In the genomic region with DNA sequence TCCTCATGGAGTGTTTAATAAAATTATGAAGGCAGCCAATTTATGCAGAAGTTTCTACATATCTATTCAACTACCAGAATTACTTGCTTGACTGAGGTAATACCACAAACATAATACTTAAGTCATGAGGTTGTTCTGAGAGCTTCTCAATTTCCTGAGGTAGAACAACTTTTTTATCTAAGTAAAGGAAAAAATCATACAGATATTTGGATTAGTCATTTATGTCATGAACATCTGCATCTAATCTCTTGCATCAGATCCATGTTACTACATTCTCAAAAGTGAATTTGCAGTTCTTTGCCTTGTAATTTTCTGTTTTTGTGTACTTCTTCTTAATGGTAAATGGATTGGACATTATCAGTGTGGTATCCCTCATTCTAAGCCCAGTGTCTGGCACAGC, we compare ENCODE assay signal across 25 cellular contexts.
DNase-seq lines count a peak whose midpoint lies in the region; ATAC-seq and TF ChIP-seq lines count a peak whose summit lies in the region.
"Had no signal": no experiment of that assay in that cellular context is flagged by ENCODE, and none has a peak within 500 bp of the region (broad histone marks: within the 10 kb centered on the region; RNA-seq: fewer than 3 reads in every experiment).

No MANE protein-coding gene starts in this region.

- no peaks in the 10 kb centered on the region for H3K9me3 ChIP-seq in mesenchymal stem cell (ENCODE audit: control insufficient read depth, low read length)
- H3K9me3 ChIP-seq: breast epithelium, gastrocnemius medialis, SJCRH30, upper lobe of right lung had no signal

- H3K4me3 ChIP-seq in choroid plexus epithelial cell (ENCODE audit: low read depth, low read length) (no peak overlapping the region), mesenchymal stem cell (ENCODE audit: insufficient read depth in 1 of 2, low read depth in 1 of 2, low read length in 2 of 2) (no peak overlapping the region), coronary artery (no peak overlapping the region)
- H3K4me3 ChIP-seq: breast epithelium, gastrocnemius medialis, GM23338, hepatocyte, SJCRH30, upper lobe of right lung had no signal

- H4K8ac ChIP-seq in mesenchymal stem cell (ENCODE audit: low read length): no peak overlapping the region

- no peak overlapping the region for H3K4me2 ChIP-seq in mesenchymal stem cell (ENCODE audit: low read length, poor library complexity, severe bottlenecking)
- H3K4me2 ChIP-seq: GM23338, hepatocyte had no signal

- no peak for ATAC-seq in GM19023 (IDR thresholded peaks at IDR 0.05; ENCODE audit: unreplicated experiment)
- ATAC-seq: activated naive CD8-positive, alpha-beta T cell treated with anti-CD3 and anti-CD28 coated beads, Interleukin-2, amount 50 U/mL, for 24 hours; gastrocnemius medialis; GM23338; left lobe of liver; naive thymus-derived CD4-positive, alpha-beta T cell; Panc1; upper lobe of right lung had no signal

- H3K14ac ChIP-seq in mesenchymal stem cell (ENCODE audit: low read length in 2 of 2): no peak overlapping the region

- H2AFZ ChIP-seq in mesenchymal stem cell (ENCODE audit: low read depth, low read length): no peak overlapping the region
- H2AFZ ChIP-seq: GM23338, hepatocyte had no signal

- H4K91ac ChIP-seq in mesenchymal stem cell (ENCODE audit: low read length): no peak overlapping the region

- no peaks in the 10 kb centered on the region for H3K4me1 ChIP-seq in mesenchymal stem cell (ENCODE audit: control insufficient read depth, insufficient read depth, low read depth, low read length)
- H3K4me1 ChIP-seq: breast epithelium, gastrocnemius medialis, SJCRH30, upper lobe of right lung had no signal

- H3K27ac ChIP-seq in mesenchymal stem cell (ENCODE audit: low read length, poor library complexity, severe bottlenecking): no peak overlapping the region
- H3K27ac ChIP-seq in coronary artery: no peak overlapping the region
- H3K27ac ChIP-seq: breast epithelium, gastrocnemius medialis, hepatocyte, SJCRH30, upper lobe of right lung had no signal

- H3K23ac ChIP-seq in mesenchymal stem cell (ENCODE audit: low read length in 2 of 2): no peak overlapping the region

- TF ChIP-seq CTCF in AG09319 (IDR thresholded peaks at IDR 0.05; ENCODE audit: low read depth, low read length): no peak
- TF ChIP-seq CTCF in choroid plexus epithelial cell (conservative IDR thresholded peaks at IDR 0.05; ENCODE audit: low read depth, low read length): no peak
- no peak for TF ChIP-seq CTCF in coronary artery (IDR thresholded peaks at IDR 0.05)

- H3K9ac ChIP-seq in mesenchymal stem cell (ENCODE audit: low read length): peak overlapping the region; percentile 61

- H2BK12ac ChIP-seq in mesenchymal stem cell (ENCODE audit: low read length in 2 of 2): no peak overlapping the region

- H3K18ac ChIP-seq in mesenchymal stem cell (ENCODE audit: low read depth in 1 of 2, low read length in 2 of 2): no peak overlapping the region

- H2BK120ac ChIP-seq in mesenchymal stem cell (ENCODE audit: low read depth, low read length): no peak overlapping the region

- H2BK5ac ChIP-seq in mesenchymal stem cell (ENCODE audit: low read depth, low read length, poor library complexity, severe bottlenecking): no peak overlapping the region

- no peaks in the 10 kb centered on the region for H3K79me1 ChIP-seq in mesenchymal stem cell (replicated peaks; ENCODE audit: low read length, poor library complexity, severe bottlenecking)

- peak; percentile 35 for DNase-seq in AG09319 (ENCODE audit: extremely low read depth, low read depth)
- DNase-seq in NCI-H226: peak; percentile 24
- peak; percentile 83 for DNase-seq in choroid plexus epithelial cell (ENCODE audit: low read depth)
- peak; percentile 6 for DNase-seq in mesenchymal stem cell
- DNase-seq in coronary artery (ENCODE audit: low spot score): no peak
- no peak for DNase-seq in NK-92 (lab: John Stamatoyannopoulos, UW; ENCODE audit: unreplicated experiment)
- DNase-seq in NCI-H2107 (lab: John Stamatoyannopoulos, UW): no peak
- DNase-seq: activated CD4-positive, alpha-beta memory T cell treated with anti-CD3 and anti-CD28 coated beads for 36 hours; activated naive CD8-positive, alpha-beta T cell treated with anti-CD3 and anti-CD28 coated beads, Interleukin-2, amount 50 U/mL, for 24 hours; gastrocnemius medialis; KG1; naive thymus-derived CD4-positive, alpha-beta T cell; NCI-H1436; NCI-H2171 treated with DMSO at 0.1 percent for 48 hours; NCI-H524 treated with DMSO at 0.1 percent for 48 hours; retina; SJCRH30; T-helper 1 cell; upper lobe of right lung had no signal

- H3K4ac ChIP-seq in mesenchymal stem cell (ENCODE audit: low read depth in 1 of 2, low read length in 2 of 2): no peak overlapping the region

- H2AK5ac ChIP-seq in mesenchymal stem cell (ENCODE audit: low read length, severe bottlenecking): no peak overlapping the region

- H3K36me3 ChIP-seq in mesenchymal stem cell (ENCODE audit: control insufficient read depth in 1 of 2, insufficient read depth in 2 of 2, low read depth in 1 of 2, low read length in 2 of 2): no peaks in the 10 kb centered on the region
- H3K36me3 ChIP-seq: breast epithelium, gastrocnemius medialis, SJCRH30, upper lobe of right lung had no signal

- H3K27me3 ChIP-seq in mesenchymal stem cell (ENCODE audit: control insufficient read depth in 1 of 2, insufficient read depth in 1 of 2, low read length in 2 of 2): no peaks in the 10 kb centered on the region
- H3K27me3 ChIP-seq: breast epithelium, gastrocnemius medialis, hepatocyte, SJCRH30, upper lobe of right lung had no signal

- H2BK15ac ChIP-seq in mesenchymal stem cell (ENCODE audit: low read depth, poor library complexity, severe bottlenecking): no peak overlapping the region

Comparison
In these comparisons a context has a peak if more than half of its experiments do, and no peak if none do; other contexts are left out.
1. DNase-seq: peak in AG09319 (single experiment), NCI-H226 (single experiment), choroid plexus epithelial cell (single experiment) and mesenchymal stem cell (single experiment); none in coronary artery (single experiment), NK-92 (single experiment) and NCI-H2107 (single experiment).